ENCODE assay signal across 1 cellular context in the genomic region with DNA sequence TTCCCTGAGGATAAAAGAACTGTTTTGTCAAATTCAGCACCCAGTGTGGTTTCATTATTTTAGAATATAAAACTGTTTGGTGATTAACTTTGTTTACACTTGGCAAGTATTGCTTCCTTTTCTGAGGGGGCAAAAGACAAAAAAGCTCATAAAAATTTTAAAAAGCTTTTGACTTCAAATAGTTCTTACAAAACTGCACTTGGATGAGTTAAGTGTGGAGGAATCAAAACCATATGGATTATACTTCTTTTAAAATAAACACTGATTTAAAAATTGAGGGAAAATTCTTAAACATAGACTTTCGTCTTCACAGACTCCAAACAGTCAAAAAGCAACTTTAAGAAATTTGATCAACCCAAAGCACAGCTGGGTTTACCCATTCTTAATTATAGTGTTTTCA.
TF ChIP-seq lines count a peak whose summit lies in the region.

No MANE protein-coding gene starts in this region.

TF ChIP-seq in IMR-90, 13 proteins besides CTCF, POLR2A, EP300 and RAD21 (continued from another document):
- TF ChIP-seq, protein P1, sequence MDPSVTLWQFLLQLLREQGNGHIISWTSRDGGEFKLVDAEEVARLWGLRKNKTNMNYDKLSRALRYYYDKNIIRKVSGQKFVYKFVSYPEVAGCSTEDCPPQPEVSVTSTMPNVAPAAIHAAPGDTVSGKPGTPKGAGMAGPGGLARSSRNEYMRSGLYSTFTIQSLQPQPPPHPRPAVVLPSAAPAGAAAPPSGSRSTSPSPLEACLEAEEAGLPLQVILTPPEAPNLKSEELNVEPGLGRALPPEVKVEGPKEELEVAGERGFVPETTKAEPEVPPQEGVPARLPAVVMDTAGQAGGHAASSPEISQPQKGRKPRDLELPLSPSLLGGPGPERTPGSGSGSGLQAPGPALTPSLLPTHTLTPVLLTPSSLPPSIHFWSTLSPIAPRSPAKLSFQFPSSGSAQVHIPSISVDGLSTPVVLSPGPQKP (IDR thresholded peaks at IDR 0.05; ENCODE audit: borderline replicate concordance, low read depth, low read length), result no peak
- TF ChIP-seq, protein P2, sequence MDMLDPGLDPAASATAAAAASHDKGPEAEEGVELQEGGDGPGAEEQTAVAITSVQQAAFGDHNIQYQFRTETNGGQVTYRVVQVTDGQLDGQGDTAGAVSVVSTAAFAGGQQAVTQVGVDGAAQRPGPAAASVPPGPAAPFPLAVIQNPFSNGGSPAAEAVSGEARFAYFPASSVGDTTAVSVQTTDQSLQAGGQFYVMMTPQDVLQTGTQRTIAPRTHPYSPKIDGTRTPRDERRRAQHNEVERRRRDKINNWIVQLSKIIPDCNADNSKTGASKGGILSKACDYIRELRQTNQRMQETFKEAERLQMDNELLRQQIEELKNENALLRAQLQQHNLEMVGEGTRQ (IDR thresholded peaks at IDR 0.05; ENCODE audit: low read depth, low read length), result no peak
- TF ChIP-seq SMC3 (IDR thresholded peaks at IDR 0.05; ENCODE audit: low read depth, low read length), result no peak
- no peak for TF ChIP-seq MXI1 (IDR thresholded peaks at IDR 0.05; ENCODE audit: borderline replicate concordance, low read depth, low read length)
- no peak for TF ChIP-seq NFE2L2 (IDR thresholded peaks at IDR 0.05; ENCODE audit: low read depth, low read length)
- no peak for TF ChIP-seq MAFK (IDR thresholded peaks at IDR 0.05; ENCODE audit: low read depth, low read length)
